18 cellular contexts compared by ENCODE assay signal in genomic region chr11:71062199-71062598, GRCh38.
DNase-seq lines count a peak whose midpoint lies in the region; ATAC-seq and TF ChIP-seq lines count a peak whose summit lies in the region.
"Had no signal": no experiment of that assay in that cellular context is flagged by ENCODE, and none has a peak within 500 bp of the region (broad histone marks: within the 10 kb centered on the region; RNA-seq: fewer than 3 reads in every experiment).

No MANE protein-coding gene starts in this region.

- no peaks in the 10 kb centered on the region for H3K79me1 ChIP-seq in IMR-90 (ENCODE audit: low read depth in 1 of 2, low read length in 2 of 2)

- no peak overlapping the region for H4K5ac ChIP-seq in IMR-90 (ENCODE audit: low read depth, low read length)

- H3K27ac Mint-ChIP-seq in chondrocyte (ENCODE audit: unreplicated experiment), result no peak overlapping the region
- no peak overlapping the region for H3K27ac Mint-ChIP-seq in activated CD4-positive, alpha-beta memory T cell treated with anti-CD3 and anti-CD28 coated beads for 36 hours
- H3K27ac Mint-ChIP-seq: B cell; CD8-positive, alpha-beta T cell; HFFc6 had no signal

- TF ChIP-seq CTCF in 22Rv1 (IDR thresholded peaks at IDR 0.05) (peak; percentile 14; the same call in 1 of the 2 replicates), GM13977 (IDR thresholded peaks at IDR 0.05; ENCODE audit: extremely low read depth, insufficient read depth, missing control alignments) (peak; percentile 15), IMR-90 (conservative IDR thresholded peaks at IDR 0.05; ENCODE audit: low read depth, low read length) (no peak), chondrocyte (IDR thresholded peaks at IDR 0.05) (no peak), left ventricle myocardium inferior (IDR thresholded peaks at IDR 0.05; ENCODE audit: borderline replicate concordance) (no peak)

- H4K91ac ChIP-seq in IMR-90 (ENCODE audit: insufficient read depth, low read depth, low read length), result no peak overlapping the region

- DNase-seq in GM13977 (ENCODE audit: low spot score) (no peak), IMR-90 (no peak), chondrocyte (ENCODE audit: low spot score) (peak; percentile 50), MG63 (no peak), left ventricle myocardium inferior (no peak)
- no peak for DNase-seq in activated CD4-positive, alpha-beta memory T cell treated with anti-CD3 and anti-CD28 coated beads for 36 hours
- DNase-seq: C1 segment of cervical spinal cord; CD8-positive, alpha-beta T cell; COR-L47; DND-41; GF-D8; GM23248; HFFc6 had no signal

- H3K56ac ChIP-seq in IMR-90 (ENCODE audit: extremely low read depth, insufficient read depth, low read length), result no peak overlapping the region

- no peak overlapping the region for H3K4ac ChIP-seq in IMR-90 (ENCODE audit: low read depth, low read length)

- dilution Hi-C loops in IMR-90 (cut with HindIII; ENCODE audit: low sequenced_read_pairs, unreplicated experiment), result no loop called here

- in situ Hi-C loops in GM13977 (cut with MboI; ENCODE audit: low pct_unique_long_range_greater_than_20kb, low sequenced_read_pairs, unreplicated experiment), result no loop called here
- in situ Hi-C loops in IMR-90 (cut with MboI; ENCODE audit: low sequenced_read_pairs), result no loop called here

- H3K23ac ChIP-seq in IMR-90 (ENCODE audit: low read depth, low read length), result no peak overlapping the region

- peak overlapping the region; percentile 42 for H2AK9ac ChIP-seq in IMR-90 (replicated peaks; ENCODE audit: low read depth, low read length, poor library complexity)

- BruUV-seq in IMR-90 (replicated peaks; lab: Mats Ljungman, UMichigan), result no TSS peak

- H3K9ac ChIP-seq in IMR-90 (ENCODE audit: low read depth, low read length), result no peak overlapping the region
- H3K9ac ChIP-seq: GM23248 had no signal

- H3K4me2 ChIP-seq in IMR-90 (ENCODE audit: low read depth, low read length), result no peak overlapping the region

- H3K36me3 Mint-ChIP-seq in chondrocyte (ENCODE audit: low read depth), result no peaks in the 10 kb centered on the region
- H3K36me3 Mint-ChIP-seq in activated CD4-positive, alpha-beta memory T cell treated with anti-CD3 and anti-CD28 coated beads for 36 hours, result no peaks in the 10 kb centered on the region
- H3K36me3 Mint-ChIP-seq: CD8-positive, alpha-beta T cell had no signal

- H3K36me3 ChIP-seq in IMR-90 (ENCODE audit: control insufficient read depth, insufficient read depth, low read length) (peaks cover 1% of the 10 kb centered on the region), MG63 (no peaks in the 10 kb centered on the region), left ventricle myocardium inferior (no peaks in the 10 kb centered on the region)
- H3K36me3 ChIP-seq: HAP-1 had no signal

- H3K9me1 ChIP-seq in IMR-90 (ENCODE audit: insufficient read depth, low read length), result no peaks in the 10 kb centered on the region

- 100% methylated on average over 2 of the region's 3 CpGs; no CpG with 5 or more reads in 1 of the 2 experiments for WGBS in IMR-90 (ENCODE audit: extremely low coverage in 2 of 2, insufficient read length in 1 of 2), 2 experiments

- CTCF ChIA-PET in IMR-90 (lab: Yijun Ruan, JAX), result no interaction called here
- CTCF ChIA-PET in activated CD4-positive, alpha-beta memory T cell treated with anti-CD3 and anti-CD28 coated beads for 36 hours (lab: Charles Lee), result no interaction called here

- no peak overlapping the region for H2BK5ac ChIP-seq in IMR-90 (ENCODE audit: low read depth, low read length, poor library complexity, severe bottlenecking)

- H3K27me3 Mint-ChIP-seq in chondrocyte (ENCODE audit: low read depth), result peaks cover 22% of the 10 kb centered on the region
- H3K27me3 Mint-ChIP-seq in activated CD4-positive, alpha-beta memory T cell treated with anti-CD3 and anti-CD28 coated beads for 36 hours, result peaks cover 24% of the 10 kb centered on the region

- H3K9me3 ChIP-seq in IMR-90 (ENCODE audit: control insufficient read depth, insufficient read depth, low read length) (no peaks in the 10 kb centered on the region), MG63 (no peaks in the 10 kb centered on the region), left ventricle myocardium inferior (replicated peaks) (no peaks in the 10 kb centered on the region)
- H3K9me3 ChIP-seq: HAP-1 had no signal

- intact Hi-C loops in IMR-90 (cut with micrococcal nuclease), result no loop called here
- intact Hi-C loops in activated CD4-positive, alpha-beta memory T cell treated with anti-CD3 and anti-CD28 coated beads for 36 hours (cut with micrococcal nuclease), result no loop called here
- intact Hi-C loops in left ventricle myocardium inferior (cut with micrococcal nuclease), result no loop called here

- no peaks in the 10 kb centered on the region for H3K4me1 Mint-ChIP-seq in chondrocyte (ENCODE audit: low read depth)
- no peaks in the 10 kb centered on the region for H3K4me1 Mint-ChIP-seq in activated CD4-positive, alpha-beta memory T cell treated with anti-CD3 and anti-CD28 coated beads for 36 hours (ENCODE audit: low read depth)

- no peak overlapping the region for H3K4me3 ChIP-seq in IMR-90 (ENCODE audit: insufficient read depth, low read depth, low read length)
- no peak overlapping the region for H3K4me3 ChIP-seq in MG63
- H3K4me3 ChIP-seq in left ventricle myocardium inferior, result no peak overlapping the region
- H3K4me3 ChIP-seq: GM23248, HAP-1, K562 had no signal

- no peaks in the 10 kb centered on the region for H3K4me1 ChIP-seq in IMR-90 (ENCODE audit: control insufficient read depth, insufficient read depth, low read length)
- no peaks in the 10 kb centered on the region for H3K4me1 ChIP-seq in left ventricle myocardium inferior
- H3K4me1 ChIP-seq: HAP-1 had no signal

- H4K8ac ChIP-seq in IMR-90 (ENCODE audit: low read depth in 2 of 2, low read length in 2 of 2), result no peak overlapping the region

- H3K9me3 Mint-ChIP-seq in chondrocyte (ENCODE audit: low read depth), result no peaks in the 10 kb centered on the region
- no peaks in the 10 kb centered on the region for H3K9me3 Mint-ChIP-seq in activated CD4-positive, alpha-beta memory T cell treated with anti-CD3 and anti-CD28 coated beads for 36 hours
- H3K9me3 Mint-ChIP-seq: CD8-positive, alpha-beta T cell had no signal

- no peak overlapping the region for H3K18ac ChIP-seq in IMR-90 (ENCODE audit: low read depth, low read length)

- H3K27ac ChIP-seq in 22Rv1 (no peak overlapping the region), IMR-90 (ENCODE audit: insufficient read depth, low read length) (no peak overlapping the region), left ventricle myocardium inferior (replicated peaks) (no peak overlapping the region)
- H3K27ac ChIP-seq: GM23248 had no signal

- H4K20me1 ChIP-seq in IMR-90 (ENCODE audit: insufficient read depth, low read length), result no peaks in the 10 kb centered on the region; the same call in 1 of the 2 replicates

- H2AFZ ChIP-seq in IMR-90 (replicated peaks; ENCODE audit: low read length, poor library complexity), result no peak overlapping the region
- H2AFZ ChIP-seq: GM23248 had no signal

- POLR2A ChIA-PET in IMR-90 (lab: Charles Lee; ENCODE audit: unreplicated experiment), result no interaction called here
- POLR2A ChIA-PET in activated CD4-positive, alpha-beta memory T cell treated with anti-CD3 and anti-CD28 coated beads for 36 hours (lab: Charles Lee), result no interaction called here

- H3K4me3 Mint-ChIP-seq in chondrocyte (ENCODE audit: unreplicated experiment), result no peak overlapping the region
- no peak overlapping the region for H3K4me3 Mint-ChIP-seq in activated CD4-positive, alpha-beta memory T cell treated with anti-CD3 and anti-CD28 coated beads for 36 hours
- H3K4me3 Mint-ChIP-seq: B cell; CD8-positive, alpha-beta T cell; HFFc6 had no signal

- H3K27me3 ChIP-seq in IMR-90 (ENCODE audit: control insufficient read depth, insufficient read depth, low read length) (no peaks in the 10 kb centered on the region), MG63 (no peaks in the 10 kb centered on the region), left ventricle myocardium inferior (ENCODE audit: low read depth) (peaks cover 66% of the 10 kb centered on the region)

- H2BK120ac ChIP-seq in IMR-90 (ENCODE audit: low read depth, low read length), result no peak overlapping the region

- no peak for TF ChIP-seq POLR2A in IMR-90 (IDR thresholded peaks at IDR 0.05; ENCODE audit: low read depth, low read length)

- no peak overlapping the region for H2BK15ac ChIP-seq in IMR-90 (ENCODE audit: low read depth, low read length)

- no peak overlapping the region for H2BK20ac ChIP-seq in IMR-90 (ENCODE audit: low read depth, low read length)

- no peak for ATAC-seq in IMR-90 (ENCODE audit: low read depth)
- no peak for ATAC-seq in GM18861 (IDR thresholded peaks at IDR 0.05; ENCODE audit: unreplicated experiment)
- ATAC-seq: CD8-positive, alpha-beta T cell; K562 had no signal

- no peak overlapping the region for H2AK5ac ChIP-seq in IMR-90 (ENCODE audit: low read depth, low read length)

- no peak overlapping the region for H3K14ac ChIP-seq in IMR-90 (replicated peaks; ENCODE audit: low read depth, low read length)

- no peak for TF ChIP-seq RAD21 in IMR-90 (IDR thresholded peaks at IDR 0.05; ENCODE audit: low read length)

TF ChIP-seq in IMR-90, 13 proteins besides CTCF, POLR2A, EP300 and RAD21:
- no peak for TF ChIP-seq FOS (IDR thresholded peaks at IDR 0.05; ENCODE audit: low read depth, low read length)
TF ChIP-seq in IMR-90: peak in this region for 0.

Comparison
In these comparisons a context has a peak if more than half of its experiments do, and no peak if none do; other contexts are left out.
1. CTCF ChIP-seq: peak in 22Rv1 (single experiment) and GM13977 (single experiment); none in IMR-90 (single experiment), chondrocyte (single experiment) and left ventricle myocardium inferior (single experiment).